ENCODE assay signal across 9 cellular contexts in the genomic region with DNA sequence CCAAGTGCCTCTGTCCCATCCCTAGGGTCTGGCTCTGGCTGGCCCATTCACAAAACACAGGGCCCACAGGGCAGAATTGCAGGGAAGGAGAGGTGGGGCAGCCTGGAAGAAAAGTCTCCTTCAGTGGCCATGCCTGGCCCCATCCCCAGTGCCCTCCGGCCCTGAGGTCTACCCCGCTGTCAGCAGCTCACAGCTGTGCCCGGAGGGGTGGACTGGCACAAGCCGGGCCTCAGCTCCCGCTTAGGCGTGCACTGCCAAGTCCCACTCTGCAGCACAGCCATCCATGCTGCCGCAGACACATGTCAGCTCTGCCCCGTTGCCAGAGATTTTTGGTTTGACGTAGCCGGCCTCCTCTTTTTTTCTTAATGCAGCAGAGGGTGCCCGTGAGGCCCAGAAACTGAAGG. TPM values are rescaled to one million over a fixed set of nuclear protein-coding genes. Genes with fewer than 3 reads are reported as not detected.
DNase-seq lines count a peak whose midpoint lies in the region; ATAC-seq and TF ChIP-seq lines count a peak whose summit lies in the region.
"Had no signal": no experiment of that assay in that cellular context is flagged by ENCODE, and none has a peak within 500 bp of the region (broad histone marks: within the 10 kb centered on the region; RNA-seq: fewer than 3 reads in every experiment).

No MANE protein-coding gene starts in this region.

- H4K20me1 ChIP-seq in SK-N-SH (ENCODE audit: insufficient read depth): no peaks in the 10 kb centered on the region

- H2AFZ ChIP-seq in SK-N-SH (ENCODE audit: low read depth): no peak overlapping the region

- no peaks in the 10 kb centered on the region for H3K9me3 ChIP-seq in SK-N-SH
- H3K9me3 ChIP-seq in left ventricle myocardium inferior (replicated peaks): no peaks in the 10 kb centered on the region
- no peaks in the 10 kb centered on the region for H3K9me3 ChIP-seq in gastrocnemius medialis
- H3K9me3 ChIP-seq in vagina: no peaks in the 10 kb centered on the region

- H3K36me3 ChIP-seq in SK-N-SH (replicated peaks in 1 of 2; ENCODE audit: control insufficient read depth in 1 of 2, insufficient read depth in 2 of 2, low read length in 1 of 2) (no peaks in the 10 kb centered on the region), left ventricle myocardium inferior (no peaks in the 10 kb centered on the region), gastrocnemius medialis (no peaks in the 10 kb centered on the region), vagina (no peaks in the 10 kb centered on the region)

- no peaks in the 10 kb centered on the region for H3K9me2 ChIP-seq in SK-N-SH

- peak; percentile 74 to 79 for ATAC-seq in gastrocnemius medialis

- TF ChIP-seq POLR2A in gastrocnemius medialis (IDR thresholded peaks at IDR 0.05): no peak
- TF ChIP-seq POLR2A in vagina (IDR thresholded peaks at IDR 0.05): no peak

- H3K4me2 ChIP-seq in SK-N-SH: 0 out of 2 replicates have a peak overlapping the region, but pooled peaks have one; percentile 15

- CTCF ChIA-PET in SK-N-SH (lab: Yijun Ruan, JAX): interaction anchor here (0.8 to 4.0 kb wide), 9 partner anchors 9 to 179 kb away, joined by 3 to 48 read pairs (median 3); a partner anchor contains a TSS

- in situ Hi-C loops in gastrocnemius medialis (cut with MboI; ENCODE audit: low sequenced_read_pairs in 4 of 4): loop anchor here in 1 of 4 donors (25.0 kb wide), 1 partner anchor 307 kb away; no protein-coding TSS in a partner anchor

- H3K27me3 ChIP-seq in SK-N-SH (ENCODE audit: insufficient read depth) (peaks cover 23% of the 10 kb centered on the region), left ventricle myocardium inferior (ENCODE audit: low read depth) (peaks cover 4% of the 10 kb centered on the region), gastrocnemius medialis (no peaks in the 10 kb centered on the region), vagina (no peaks in the 10 kb centered on the region)

- 3% methylated on average over 5 of the region's 11 CpGs for WGBS in SK-N-SH (ENCODE audit: low lambda C conversion rate)

- no peak for TF ChIP-seq RAD21 in SK-N-SH (IDR thresholded peaks at IDR 0.05; ENCODE audit: low read length)

- no peaks in the 10 kb centered on the region for H3K79me2 ChIP-seq in SK-N-SH (ENCODE audit: insufficient read depth)

- intact Hi-C loops in left ventricle myocardium inferior (cut with micrococcal nuclease) (no loop called here), gastrocnemius medialis (cut with DNase I; ENCODE audit: low total_unique reads) (loop anchor here (2.0 kb wide), 1 partner anchor 14 kb away; no protein-coding TSS in a partner anchor), vagina (cut with DNase I) (no loop called here)

- H3K4me1 ChIP-seq in SK-N-SH (ENCODE audit: control insufficient read depth in 1 of 2, insufficient read depth in 2 of 2, low read depth in 1 of 2, low read length in 1 of 2) (peaks cover 0 to 14% of the 10 kb centered on the region in 2 experiments; a peak in 1 of 4 replicates), left ventricle myocardium inferior (peaks cover 34% of the 10 kb centered on the region), gastrocnemius medialis (peaks cover 23 to 28% of the 10 kb centered on the region in 2 donors), vagina (peaks cover 23% of the 10 kb centered on the region)

- DNase-seq in HT-29 (ENCODE audit: low spot score) (peak; percentile 51), SK-N-SH (peak; percentile 78), left ventricle myocardium inferior (peak; percentile 85), gastrocnemius medialis (peak; percentile 18 to 50), SW 1271 (lab: John Stamatoyannopoulos, UW) (no peak), vagina (ENCODE audit: extremely low spot score in 2 of 2) (no peak), NCI-H1417 (lab: John Stamatoyannopoulos, UW) (no peak), NCI-H1436 (lab: John Stamatoyannopoulos, UW) (no peak)

- POLR2A ChIA-PET in SK-N-SH (lab: Yijun Ruan, JAX): interaction anchor here (0.6 kb wide), 1 partner anchor 334 kb away, joined by 3 read pairs; no protein-coding TSS in a partner anchor

- H3K9ac ChIP-seq in SK-N-SH: no peak overlapping the region

- no peak overlapping the region for H3K4me3 ChIP-seq in SK-N-SH (ENCODE audit: low read depth in 2 of 2, low read length in 1 of 2)
- peak overlapping the region; percentile 36 for H3K4me3 ChIP-seq in left ventricle myocardium inferior
- peak overlapping the region in 2 of 4 donors; percentile 22 to 35 for H3K4me3 ChIP-seq in gastrocnemius medialis
- peak overlapping the region in 1 of 2 donors; percentile 6 for H3K4me3 ChIP-seq in vagina

- 0 out of 4 replicates have a peak, but pooled peaks of 1 of the 2 experiments have one; percentile 16 for TF ChIP-seq EP300 in SK-N-SH (IDR thresholded peaks at IDR 0.05; ENCODE audit: borderline replicate concordance in 1 of 2, low read depth in 1 of 2, low read length in 1 of 2)

- no peaks in the 10 kb centered on the region for H3F3A ChIP-seq in SK-N-SH (replicated peaks; ENCODE audit: insufficient read depth)

- TF ChIP-seq CTCF in SK-N-SH (IDR thresholded peaks at IDR 0.05) (no peak), left ventricle myocardium inferior (IDR thresholded peaks at IDR 0.05; ENCODE audit: borderline replicate concordance) (peak; percentile 29), gastrocnemius medialis (IDR thresholded peaks at IDR 0.05 in 4 of 5, conservative IDR thresholded peaks at IDR 0.05 in 1 of 5) (no peak), vagina (IDR thresholded peaks at IDR 0.05) (no peak)

- no peak overlapping the region for H3K27ac ChIP-seq in SK-N-SH (ENCODE audit: low read depth in 2 of 2, low read length in 1 of 2)
- peak overlapping the region; percentile 83 for H3K27ac ChIP-seq in left ventricle myocardium inferior (replicated peaks)
- H3K27ac ChIP-seq in gastrocnemius medialis: peak overlapping the region; percentile 44 to 69 (median 63)
- H3K27ac ChIP-seq in vagina: no peak overlapping the region
- H3K27ac ChIP-seq: HL-60 had no signal

TF ChIP-seq in SK-N-SH, 30 proteins besides CTCF, POLR2A, EP300 and RAD21:
- peak; percentile 38 for TF ChIP-seq CHD2 (IDR thresholded peaks at IDR 0.05; ENCODE audit: low read length, partially characterized antibody)
- TF ChIP-seq, protein P1, sequence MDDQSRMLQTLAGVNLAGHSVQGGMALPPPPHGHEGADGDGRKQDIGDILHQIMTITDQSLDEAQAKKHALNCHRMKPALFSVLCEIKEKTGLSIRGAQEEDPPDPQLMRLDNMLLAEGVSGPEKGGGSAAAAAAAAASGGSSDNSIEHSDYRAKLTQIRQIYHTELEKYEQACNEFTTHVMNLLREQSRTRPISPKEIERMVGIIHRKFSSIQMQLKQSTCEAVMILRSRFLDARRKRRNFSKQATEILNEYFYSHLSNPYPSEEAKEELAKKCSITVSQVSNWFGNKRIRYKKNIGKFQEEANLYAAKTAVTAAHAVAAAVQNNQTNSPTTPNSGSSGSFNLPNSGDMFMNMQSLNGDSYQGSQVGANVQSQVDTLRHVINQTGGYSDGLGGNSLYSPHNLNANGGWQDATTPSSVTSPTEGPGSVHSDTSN (IDR thresholded peaks at IDR 0.05): no peak
- TF ChIP-seq, protein P2, sequence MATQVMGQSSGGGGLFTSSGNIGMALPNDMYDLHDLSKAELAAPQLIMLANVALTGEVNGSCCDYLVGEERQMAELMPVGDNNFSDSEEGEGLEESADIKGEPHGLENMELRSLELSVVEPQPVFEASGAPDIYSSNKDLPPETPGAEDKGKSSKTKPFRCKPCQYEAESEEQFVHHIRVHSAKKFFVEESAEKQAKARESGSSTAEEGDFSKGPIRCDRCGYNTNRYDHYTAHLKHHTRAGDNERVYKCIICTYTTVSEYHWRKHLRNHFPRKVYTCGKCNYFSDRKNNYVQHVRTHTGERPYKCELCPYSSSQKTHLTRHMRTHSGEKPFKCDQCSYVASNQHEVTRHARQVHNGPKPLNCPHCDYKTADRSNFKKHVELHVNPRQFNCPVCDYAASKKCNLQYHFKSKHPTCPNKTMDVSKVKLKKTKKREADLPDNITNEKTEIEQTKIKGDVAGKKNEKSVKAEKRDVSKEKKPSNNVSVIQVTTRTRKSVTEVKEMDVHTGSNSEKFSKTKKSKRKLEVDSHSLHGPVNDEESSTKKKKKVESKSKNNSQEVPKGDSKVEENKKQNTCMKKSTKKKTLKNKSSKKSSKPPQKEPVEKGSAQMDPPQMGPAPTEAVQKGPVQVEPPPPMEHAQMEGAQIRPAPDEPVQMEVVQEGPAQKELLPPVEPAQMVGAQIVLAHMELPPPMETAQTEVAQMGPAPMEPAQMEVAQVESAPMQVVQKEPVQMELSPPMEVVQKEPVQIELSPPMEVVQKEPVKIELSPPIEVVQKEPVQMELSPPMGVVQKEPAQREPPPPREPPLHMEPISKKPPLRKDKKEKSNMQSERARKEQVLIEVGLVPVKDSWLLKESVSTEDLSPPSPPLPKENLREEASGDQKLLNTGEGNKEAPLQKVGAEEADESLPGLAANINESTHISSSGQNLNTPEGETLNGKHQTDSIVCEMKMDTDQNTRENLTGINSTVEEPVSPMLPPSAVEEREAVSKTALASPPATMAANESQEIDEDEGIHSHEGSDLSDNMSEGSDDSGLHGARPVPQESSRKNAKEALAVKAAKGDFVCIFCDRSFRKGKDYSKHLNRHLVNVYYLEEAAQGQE (IDR thresholded peaks at IDR 0.05; ENCODE audit: low read depth, low read length): no peak
- TF ChIP-seq RXRA (IDR thresholded peaks at IDR 0.05; ENCODE audit: borderline replicate concordance, low read depth): no peak
- TF ChIP-seq MXI1 (IDR thresholded peaks at IDR 0.05; ENCODE audit: low read depth, low read length): peak; percentile 92

RNA-seq across cellular contexts. Expression of a gene that starts 3.9 kb away (rescaled TPM):
- total RNA-seq in HT-29 (2014; rRNA removed; shearing (Covaris generic)): not detected in 2 replicates
- polyA plus RNA-seq in SK-N-SH (2012; rRNA removed): 0.03 and 0.05 TPM in 2 replicates
- polyA plus RNA-seq in SK-N-SH (2012; cell fraction: cytosol; rRNA removed): 0.01 and 0.03 TPM in 2 replicates
- 0.01 and 0.02 TPM in 2 replicates for polyA plus RNA-seq in SK-N-SH (2012; cell fraction: nucleus; rRNA removed)
- total RNA-seq in left ventricle myocardium inferior: 24.9 TPM
- 1 to 10 TPM in 1 of 4 donors, under 1 TPM in 2, not detected in 1; 0.10 to 1.9 (median 0.24) TPM for total RNA-seq in gastrocnemius medialis
- 0.49 TPM for total RNA-seq in vagina

RNA-seq across cellular contexts. Expression of a gene that starts 27.7 kb away (rescaled TPM):
- total RNA-seq in HT-29 (2014; rRNA removed; shearing (Covaris generic)): not detected in 2 replicates
- 1.2 and 2.0 TPM in 2 replicates for polyA plus RNA-seq in SK-N-SH (2012; rRNA removed)
- 1.2 and 1.3 TPM in 2 replicates for polyA plus RNA-seq in SK-N-SH (2012; cell fraction: cytosol; rRNA removed)
- 1.4 and 1.7 TPM in 2 replicates for polyA plus RNA-seq in SK-N-SH (2012; cell fraction: nucleus; rRNA removed)
- total RNA-seq in left ventricle myocardium inferior: 12.9 TPM
- total RNA-seq in gastrocnemius medialis: 10 to 100 TPM in 1 of 4 donors, 1 to 10 TPM in 3; 3.5 to 16.3 (median 6.5) TPM
- 0.98 TPM for total RNA-seq in vagina

RNA-seq across cellular contexts. Expression of a gene that starts 44.5 kb away (rescaled TPM):
- total RNA-seq in HT-29 (2014; rRNA removed; shearing (Covaris generic)): 0.10 TPM in 1 of 2 replicates, not detected in the other
- not detected in 2 replicates for polyA plus RNA-seq in SK-N-SH (2012; rRNA removed)
- polyA plus RNA-seq in SK-N-SH (2012; cell fraction: cytosol; rRNA removed): 0.04 and 0.05 TPM in 2 replicates
- polyA plus RNA-seq in SK-N-SH (2012; cell fraction: nucleus; rRNA removed): 0.01 TPM in 1 of 2 replicates, not detected in the other
- total RNA-seq in left ventricle myocardium inferior: 2.9 TPM
- 1 to 10 TPM in 1 of 4 donors, under 1 TPM in 2, not detected in 1; 0.82 to 1.2 (median 0.91) TPM for total RNA-seq in gastrocnemius medialis
- 17.2 TPM for total RNA-seq in vagina

Comparison
In these comparisons a context has a peak if more than half of its experiments do, and no peak if none do; other contexts are left out.
1. DNase-seq: peak in HT-29 (single experiment), SK-N-SH (single experiment), left ventricle myocardium inferior (single experiment) and gastrocnemius medialis (2 of 2); none in SW 1271 (0 of 2), vagina (0 of 2), NCI-H1417 (0 of 3) and NCI-H1436 (single experiment).
2. H3K27ac ChIP-seq: peak in left ventricle myocardium inferior (single experiment) and gastrocnemius medialis (4 of 4); none in SK-N-SH (0 of 2) and vagina (single experiment).